8 cellular contexts compared by ENCODE assay signal in genomic region chr16:67844441-67844840, GRCh38. TPM values are rescaled to one million over a fixed set of nuclear protein-coding genes. Genes with fewer than 3 reads are reported as not detected.
DNase-seq lines count a peak whose midpoint lies in the region; ATAC-seq and TF ChIP-seq lines count a peak whose summit lies in the region.

No MANE protein-coding gene starts in this region.

- H3K4me3 ChIP-seq in DOHH2 (ENCODE audit: low read length) (peak overlapping the region; percentile 95), NB4 (ENCODE audit: low read depth, low read length) (peak overlapping the region; percentile 77), dorsolateral prefrontal cortex (peak overlapping the region in 54 of 59 donors; percentile 12 to 100 (median 92))

- H3K4me1 Mint-ChIP-seq in osteocyte (ENCODE audit: unreplicated experiment) = peaks cover 51% of the 10 kb centered on the region

- intact Hi-C loops in dorsolateral prefrontal cortex (cut with DNase I) = loop anchor here (5.0 to 10.0 kb wide), 2 partner anchors 83 to 180 kb away; partner anchors contain the start of genes DDX28 (in 1 of the 2) and DUS2 (in 1 of the 2)

- H3K79me2 ChIP-seq in DOHH2 (ENCODE audit: control insufficient read depth, low read length) = peaks cover 65% of the 10 kb centered on the region

- H3K27me3 ChIP-seq in DOHH2 (ENCODE audit: control insufficient read depth, low read length) (no peaks in the 10 kb centered on the region), dorsolateral prefrontal cortex (no peaks in the 10 kb centered on the region)

- no peak for TF ChIP-seq CTCF in DOHH2 (IDR thresholded peaks at IDR 0.05; ENCODE audit: low read depth, low read length, poor library complexity, severe bottlenecking)
- TF ChIP-seq CTCF in NB4 (IDR thresholded peaks at IDR 0.05; ENCODE audit: low read depth, low read length) = no peak
- no peak for TF ChIP-seq CTCF in dorsolateral prefrontal cortex (IDR thresholded peaks at IDR 0.05 in 54 of 56, conservative IDR thresholded peaks at IDR 0.05 in 2 of 56; ENCODE audit: low read depth in 1 of 56, partially characterized antibody in 56 of 56)
- TF ChIP-seq CTCF in osteocyte (IDR thresholded peaks at IDR 0.05) = no peak

- H3K9me2 ChIP-seq in DOHH2 (replicated peaks; ENCODE audit: control insufficient read depth, low read length) = no peaks in the 10 kb centered on the region

- DNase-seq in NB4 (ENCODE audit: low read depth) (no peak), dorsolateral prefrontal cortex (no peak), osteocyte (ENCODE audit: extremely low spot score, unreplicated experiment) (no peak), amygdala (lab: John Stamatoyannopoulos, UW) (no peak), GM19240 (ENCODE audit: insufficient read length, low spot score) (no peak)

- peaks cover 7% of the 10 kb centered on the region for H4K20me1 ChIP-seq in DOHH2 (ENCODE audit: control insufficient read depth, insufficient read depth, low read depth, low read length)

- peak overlapping the region; percentile 44 for H3K4me3 Mint-ChIP-seq in osteocyte (ENCODE audit: unreplicated experiment)

- peaks cover 22% of the 10 kb centered on the region for H3K36me3 ChIP-seq in DOHH2 (ENCODE audit: control insufficient read depth, low read length)

- H3K4me1 ChIP-seq in DOHH2 (ENCODE audit: control insufficient read depth, low read length) = peaks cover 49% of the 10 kb centered on the region

- H3K9me3 Mint-ChIP-seq in osteocyte (ENCODE audit: unreplicated experiment) = no peaks in the 10 kb centered on the region

- no peak for TF ChIP-seq POLR2A in NB4 (IDR thresholded peaks at IDR 0.05; ENCODE audit: extremely low read depth, insufficient read length)

- H3K9me3 ChIP-seq in DOHH2 (ENCODE audit: control insufficient read depth, insufficient read depth, low read length) = no peaks in the 10 kb centered on the region

- H3K36me3 Mint-ChIP-seq in osteocyte (ENCODE audit: unreplicated experiment) = no peaks in the 10 kb centered on the region

- ATAC-seq in GM21381 (IDR thresholded peaks at IDR 0.05; ENCODE audit: unreplicated experiment) (no peak), GM21528 (IDR thresholded peaks at IDR 0.05; ENCODE audit: low FRiP score, unreplicated experiment) (no peak)

- peak overlapping the region; percentile 34 for H3K27ac Mint-ChIP-seq in osteocyte (ENCODE audit: unreplicated experiment)

- H3K4me2 ChIP-seq in DOHH2 (ENCODE audit: low read length) = peak overlapping the region; percentile 78

- H3K27ac ChIP-seq in DOHH2 (ENCODE audit: low read depth, low read length) (no peak overlapping the region), dorsolateral prefrontal cortex (peak overlapping the region in 35 of 59 donors; percentile 1 to 100 (median 100))

- peaks cover 7% of the 10 kb centered on the region; the same call in 1 of the 2 replicates for H3F3A ChIP-seq in DOHH2 (ENCODE audit: control insufficient read depth, insufficient read depth)

- no peaks in the 10 kb centered on the region for H3K27me3 Mint-ChIP-seq in osteocyte (ENCODE audit: unreplicated experiment)

RNA-seq across cellular contexts. Expression of gene NUTF2, which starts 2.3 kb away (rescaled TPM):
- total RNA-seq in dorsolateral prefrontal cortex (10 to 100 TPM; 51.7 to 88.9 (median 72.2) TPM), osteocyte (121 and 125 TPM in 2 replicates)

RNA-seq across cellular contexts. Expression of gene THAP11, which starts 2.3 kb away (rescaled TPM):
- total RNA-seq in dorsolateral prefrontal cortex (10 to 100 TPM; 17.7 to 30.0 (median 24.0) TPM), osteocyte (29.5 and 30.0 TPM in 2 replicates)

RNA-seq across cellular contexts. Expression of gene CENPT, which starts 3.1 kb away (rescaled TPM):
- total RNA-seq in dorsolateral prefrontal cortex (10 to 100 TPM; 40.0 to 88.4 (median 54.9) TPM), osteocyte (46.3 and 51.2 TPM in 2 replicates)

RNA-seq across cellular contexts. Expression of gene EDC4, which starts 28.4 kb away (rescaled TPM):
- total RNA-seq in dorsolateral prefrontal cortex (10 to 100 TPM; 46.0 to 96.6 (median 69.2) TPM), osteocyte (68.2 and 75.4 TPM in 2 replicates)

RNA-seq across cellular contexts. Expression of gene TSNAXIP1, which starts 37.8 kb away (rescaled TPM):
- total RNA-seq in dorsolateral prefrontal cortex (10 to 100 TPM in 26 of 120 experiments, 1 to 10 TPM in 94; 3.1 to 16.5 (median 8.5) TPM), osteocyte (3.6 and 4.1 TPM in 2 replicates)
